8 cellular contexts compared by ENCODE assay signal in the genomic region with DNA sequence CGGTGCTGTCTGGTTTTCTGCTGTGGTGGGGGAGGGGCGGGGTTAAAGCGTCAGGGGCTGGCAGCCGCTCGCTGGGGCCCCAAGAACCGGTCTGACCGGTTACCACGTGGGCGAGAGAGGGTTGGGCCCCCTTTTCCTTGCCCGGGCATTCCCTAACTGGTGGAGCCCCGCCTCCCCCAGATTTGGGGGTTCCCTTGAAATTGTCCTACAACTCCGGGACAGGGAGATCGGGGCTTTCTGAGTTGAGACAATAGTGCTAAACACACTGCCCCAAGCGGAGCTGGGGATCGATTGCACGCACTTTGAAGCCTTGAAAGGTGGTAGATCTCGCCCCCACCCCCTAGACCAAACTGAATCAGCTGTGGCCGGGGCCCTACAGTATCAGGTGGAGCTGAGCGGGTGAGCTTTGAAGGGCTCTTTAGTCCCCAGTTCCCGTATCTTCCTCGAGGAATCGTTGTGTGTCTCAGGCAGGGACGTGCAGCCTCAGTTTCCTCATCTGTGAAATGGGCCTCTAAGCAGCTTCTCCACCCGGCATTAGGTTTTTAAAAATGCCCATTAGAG. TPM values are rescaled to one million over a fixed set of nuclear protein-coding genes. Genes with fewer than 3 reads are reported as not detected.
DNase-seq lines count a peak whose midpoint lies in the region; ATAC-seq and TF ChIP-seq lines count a peak whose summit lies in the region.

No MANE protein-coding gene starts in this region.

- DNase-seq in NCI-H446 (lab: John Stamatoyannopoulos, UW): peak; percentile 39 to 58
- no peak for DNase-seq in NCI-H446 treated with DMSO at 0.1 percent for 48 hours (lab: John Stamatoyannopoulos, UW)
- peak; percentile 58 for DNase-seq in NCI-H526 treated with DMSO at 0.1 percent for 48 hours (lab: John Stamatoyannopoulos, UW)
- DNase-seq in activated CD8-positive, alpha-beta memory T cell treated with anti-CD3 and anti-CD28 coated beads for 48 hours (ENCODE audit: low read depth in 2 of 3, low spot score in 2 of 3): peak in 2 of 3 experiments; percentile 60 to 70
- DNase-seq in endodermal cell: peak; percentile 94
- peak; percentile 87 for DNase-seq in stimulated activated naive CD8-positive, alpha-beta T cell treated with anti-CD3 and anti-CD28 coated beads, Interleukin-15, Interleukin-2, amounts not matched to agents 100 U/mL and 50 U/mL, for 24 hours
- no peak for DNase-seq in NCI-H1694 (lab: John Stamatoyannopoulos, UW)

- H3K36me3 ChIP-seq in endodermal cell (ENCODE audit: control insufficient read depth, insufficient read depth, low read length) (no peaks in the 10 kb centered on the region), mucosa of stomach (ENCODE audit: control insufficient read depth, insufficient read depth, low read length) (no peaks in the 10 kb centered on the region)

- peaks cover 6% of the 10 kb centered on the region for H3K4me1 Mint-ChIP-seq in endodermal cell

- H3K4me3 Mint-ChIP-seq in endodermal cell: peak overlapping the region; percentile 100

- peaks cover 7% of the 10 kb centered on the region for H3K4me1 ChIP-seq in endodermal cell (ENCODE audit: control insufficient read depth, insufficient read depth, low read length)
- peaks cover 16% of the 10 kb centered on the region for H3K4me1 ChIP-seq in mucosa of stomach (ENCODE audit: control insufficient read depth, insufficient read depth, low read length)

- TF ChIP-seq CTCF in endodermal cell (conservative IDR thresholded peaks at IDR 0.05): peak; percentile 70

- peak overlapping the region; percentile 82 for H3K4me3 ChIP-seq in endodermal cell (ENCODE audit: low read length)
- peak overlapping the region; percentile 88 for H3K4me3 ChIP-seq in mucosa of stomach (ENCODE audit: low read length)

- ATAC-seq in stimulated activated naive CD8-positive, alpha-beta T cell treated with anti-CD3 and anti-CD28 coated beads, Interleukin-15, Interleukin-2, amounts not matched to agents 100 U/mL and 50 U/mL, for 24 hours: peak; percentile 8

- 1% methylated on average over 13 to 24 of the region's 24 CpGs for WGBS in endodermal cell (ENCODE audit: insufficient coverage in 1 of 2, insufficient read length in 1 of 2), 2 experiments

- peak overlapping the region; percentile 97 for H3K27ac ChIP-seq in endodermal cell (ENCODE audit: low read depth, low read length)

- peak overlapping the region; percentile 98 for H3K27ac Mint-ChIP-seq in endodermal cell

- H3K9me3 Mint-ChIP-seq in endodermal cell: no peaks in the 10 kb centered on the region

- H3K27me3 ChIP-seq in endodermal cell (ENCODE audit: control insufficient read depth, insufficient read depth, low read length, poor library complexity, severe bottlenecking) (no peaks in the 10 kb centered on the region), mucosa of stomach (ENCODE audit: control insufficient read depth, insufficient read depth, low read length) (no peaks in the 10 kb centered on the region)

- H3K27me3 Mint-ChIP-seq in endodermal cell (ENCODE audit: insufficient read depth): no peaks in the 10 kb centered on the region

- peak overlapping the region; percentile 99 for H3K9ac ChIP-seq in endodermal cell (ENCODE audit: extremely low read depth, low read length, poor library complexity, severe bottlenecking)
- peak overlapping the region; percentile 97 for H3K9ac ChIP-seq in mucosa of stomach (ENCODE audit: low read length)

- H3K9me3 ChIP-seq in endodermal cell (ENCODE audit: control insufficient read depth, low read length) (no peaks in the 10 kb centered on the region), mucosa of stomach (ENCODE audit: control insufficient read depth, low read length) (no peaks in the 10 kb centered on the region)

- peaks cover 13% of the 10 kb centered on the region for H3K36me3 Mint-ChIP-seq in endodermal cell (ENCODE audit: low read depth)

RNA-seq across cellular contexts. Expression of gene IER2, which starts 4.8 kb away (rescaled TPM):
- 10 to 100 TPM; 55.3 to 66.6 TPM for total RNA-seq in endodermal cell
- 51.9 TPM for polyA plus RNA-seq in endodermal cell (2013, experiment 1 of 2)
- polyA plus RNA-seq in endodermal cell (2013, experiment 2 of 2): 52.6 TPM

RNA-seq across cellular contexts. Expression of gene STX10, which starts 4.8 kb away (rescaled TPM):
- 10 to 100 TPM; 30.8 to 34.8 TPM for total RNA-seq in endodermal cell
- 44.8 TPM for polyA plus RNA-seq in endodermal cell (2013, experiment 1 of 2)
- 42.4 TPM for polyA plus RNA-seq in endodermal cell (2013, experiment 2 of 2)

RNA-seq across cellular contexts. Expression of gene NACC1, which starts 36.9 kb away (rescaled TPM):
- total RNA-seq in endodermal cell: 100 to 1,000 TPM; 164 to 172 TPM
- polyA plus RNA-seq in endodermal cell (2013, experiment 1 of 2): 61.1 TPM
- polyA plus RNA-seq in endodermal cell (2013, experiment 2 of 2): 53.8 TPM

RNA-seq across cellular contexts. Expression of gene TRMT1, which starts 38.5 kb away (rescaled TPM):
- total RNA-seq in endodermal cell: 10 to 100 TPM; 51.3 to 66.2 TPM
- 37.5 TPM for polyA plus RNA-seq in endodermal cell (2013, experiment 1 of 2)
- 35.3 TPM for polyA plus RNA-seq in endodermal cell (2013, experiment 2 of 2)

RNA-seq across cellular contexts. Expression of gene LYL1, which starts 52.3 kb away (rescaled TPM):
- 1 to 10 TPM; 1.9 to 2.0 TPM for total RNA-seq in endodermal cell
- polyA plus RNA-seq in endodermal cell (2013, experiment 1 of 2): 1.00 TPM
- 1.1 TPM for polyA plus RNA-seq in endodermal cell (2013, experiment 2 of 2)

Comparison
In these comparisons a context has a peak if more than half of its experiments do, and no peak if none do; other contexts are left out.
1. DNase-seq: peak in NCI-H446 (2 of 2), NCI-H526 treated with DMSO at 0.1 percent for 48 hours (single experiment), activated CD8-positive, alpha-beta memory T cell treated with anti-CD3 and anti-CD28 coated beads for 48 hours (2 of 3), endodermal cell (single experiment) and stimulated activated naive CD8-positive, alpha-beta T cell treated with anti-CD3 and anti-CD28 coated beads, Interleukin-15, Interleukin-2, amounts not matched to agents 100 U/mL and 50 U/mL, for 24 hours (single experiment); none in NCI-H446 treated with DMSO at 0.1 percent for 48 hours (single experiment) and NCI-H1694 (single experiment).